Comparison of ENCODE assay signal across 8 cellular contexts in the genomic region with DNA sequence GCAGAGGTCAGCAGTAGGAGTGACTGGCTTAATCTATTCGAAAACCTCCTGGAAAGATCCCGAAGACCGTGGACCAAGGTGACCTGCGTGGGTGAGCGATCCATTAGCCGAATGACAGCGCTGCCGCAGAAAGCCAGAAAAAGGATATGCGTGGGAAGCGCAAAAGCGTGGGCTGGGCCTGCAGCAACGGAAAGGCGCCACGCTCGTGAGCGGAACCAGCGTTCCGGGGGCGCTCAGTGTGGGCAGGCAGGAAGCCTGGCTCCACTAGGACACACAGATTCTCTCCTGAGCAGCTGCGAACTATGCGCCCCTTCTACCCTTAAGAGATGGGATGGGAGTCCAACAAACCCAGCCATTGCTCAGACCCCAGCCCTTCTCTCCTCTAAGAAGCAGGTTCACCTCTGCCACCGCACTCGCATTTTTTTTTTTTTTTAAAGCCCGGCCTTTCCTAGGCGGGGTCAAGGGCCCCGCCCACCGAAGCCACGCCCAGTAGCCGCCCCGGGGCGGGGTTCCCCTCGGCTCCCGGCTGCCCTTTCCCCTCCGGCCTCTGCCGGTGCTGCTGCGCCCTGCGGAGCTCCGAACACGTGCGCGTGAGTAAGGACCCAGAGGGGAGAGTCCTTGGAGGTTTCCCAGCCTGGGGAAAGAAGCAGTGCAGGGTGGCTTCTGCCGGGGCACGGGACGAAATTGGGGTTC. TPM values are rescaled to one million over a fixed set of nuclear protein-coding genes. Genes with fewer than 3 reads are reported as not detected.
DNase-seq lines count a peak whose midpoint lies in the region; ATAC-seq, FAIRE-seq and TF ChIP-seq lines count a peak whose summit lies in the region.

No MANE protein-coding gene starts in this region.

- H3K4me2 ChIP-seq in H1 (ENCODE audit: insufficient read depth in 1 of 2, low read depth in 2 of 2, low read length in 2 of 2): peak overlapping the region; percentile 77 to 96

- peak overlapping the region; percentile 88; the same call in 1 of the 2 replicates for H4K8ac ChIP-seq in H1 (ENCODE audit: extremely low read depth, insufficient read depth, low read length)

- WGBS in H1 (ENCODE audit: extremely low coverage in 1 of 2, insufficient coverage in 1 of 2, insufficient read length in 1 of 2, insufficient replicate concordance in 2 of 2, low coverage in 1 of 2, low lambda C conversion rate in 2 of 2, missing lambda C conversion rate in 1 of 2), 2 experiments: 6% methylated on average over 32 of the region's 44 CpGs; no CpG with 5 or more reads in 1 of the 2 experiments
- 4 to 5% methylated on average over 30 to 41 of the region's 44 CpGs for WGBS in mesodermal cell (ENCODE audit: insufficient coverage in 2 of 2), 2 experiments

- H3K9me3 Mint-ChIP-seq in CD8-positive, alpha-beta T cell: no peaks in the 10 kb centered on the region

- H2AFZ ChIP-seq in H1 (ENCODE audit: low read length): peak overlapping the region; percentile 51; the same call in 1 of the 2 replicates

- POLR2A ChIA-PET in CD8-positive, alpha-beta T cell (lab: Charles Lee): interaction anchor here (0.5 to 3.8 kb wide), 5 partner anchors 20 to 508 kb away, joined by 3 to 39 read pairs (median 5); partner anchors contain the start of genes MATR3 and PAIP2
- POLR2A ChIA-PET in H1 (lab: Charles Lee; ENCODE audit: partially characterized antibody): interaction anchor here (0.6 to 51.1 kb wide), 19 partner anchors 8 to 902 kb away, joined by 3 to 1766 read pairs (median 4); partner anchors contain the start of genes HSPA9, MATR3 and PAIP2

- peak overlapping the region; percentile 93 for H4K5ac ChIP-seq in H1 (ENCODE audit: insufficient read length, low read depth, low read length)

- peak; percentile 90 to 95 for TF ChIP-seq POLR2A in H1 (IDR thresholded peaks at IDR 0.05; ENCODE audit: control extremely low read depth in 1 of 2, low read depth in 2 of 2, low read length in 2 of 2)

- peak; percentile 90 for ATAC-seq in CD8-positive, alpha-beta T cell
- ATAC-seq in HG03442 (IDR thresholded peaks at IDR 0.05; ENCODE audit: unreplicated experiment): peak; percentile 74

- H3K27me3 ChIP-seq in CD8-positive, alpha-beta T cell (ENCODE audit: insufficient read depth, low read length): no peaks in the 10 kb centered on the region
- H3K27me3 ChIP-seq in H1 (replicated peaks in 1 of 4; ENCODE audit: control insufficient read depth in 3 of 4, extremely low read depth in 1 of 4, insufficient read depth in 3 of 4, low read length in 3 of 4): no peaks in the 10 kb centered on the region

- no peak overlapping the region; the same call in 1 of the 2 replicates for H2BK12ac ChIP-seq in H1 (ENCODE audit: low read depth, low read length)

- H3K23ac ChIP-seq in H1 (ENCODE audit: insufficient read length): no peak overlapping the region

- peak in 1 of 2 experiments; percentile 2; a peak in 1 of 4 replicates for TF ChIP-seq RAD21 in H1 (IDR thresholded peaks at IDR 0.05 in 1 of 2, conservative IDR thresholded peaks at IDR 0.05 in 1 of 2; ENCODE audit: low read depth in 2 of 2, low read length in 2 of 2)

- H2BK15ac ChIP-seq in H1 (ENCODE audit: low read length): 0 out of 2 replicates have a peak overlapping the region, but pooled peaks have one; percentile 46

- peak overlapping the region; percentile 89 for H2BK5ac ChIP-seq in H1 (ENCODE audit: low read depth, low read length)

- peak overlapping the region; percentile 72 for H3K27ac Mint-ChIP-seq in CD8-positive, alpha-beta T cell

- H3K27me3 Mint-ChIP-seq in CD8-positive, alpha-beta T cell (ENCODE audit: low read depth): no peaks in the 10 kb centered on the region

- no peaks in the 10 kb centered on the region for H3K79me1 ChIP-seq in H1 (ENCODE audit: low read depth, low read length)

- H3K4me1 ChIP-seq in CD8-positive, alpha-beta T cell (ENCODE audit: insufficient read depth, low read length): peaks cover 36% of the 10 kb centered on the region
- peaks cover 14 to 27% (median 22%) of the 10 kb centered on the region in 4 experiments for H3K4me1 ChIP-seq in H1 (replicated peaks in 1 of 4; ENCODE audit: control insufficient read depth in 3 of 4, insufficient read depth in 4 of 4, low read length in 3 of 4)
- H3K4me1 ChIP-seq in mesodermal cell (ENCODE audit: control insufficient read depth, insufficient read depth, low read length, poor library complexity, severe bottlenecking): peaks cover 25% of the 10 kb centered on the region

- H4K20me1 ChIP-seq in H1 (replicated peaks in 1 of 2; ENCODE audit: control insufficient read depth in 1 of 2, insufficient read depth in 2 of 2, low read length in 2 of 2): peaks cover 3 to 10% of the 10 kb centered on the region in 2 experiments

- H3K56ac ChIP-seq in H1 (replicated peaks; ENCODE audit: insufficient read length, low read depth, low read length): peak overlapping the region; percentile 94

- H3K27ac ChIP-seq in CD8-positive, alpha-beta T cell (ENCODE audit: low read depth, low read length): peak overlapping the region; percentile 57
- H3K27ac ChIP-seq in H1 (ENCODE audit: low read depth, low read length): peak overlapping the region; percentile 92
- peak overlapping the region; percentile 86 for H3K27ac ChIP-seq in mesodermal cell (ENCODE audit: low read depth, low read length, severe bottlenecking)

- peaks cover 50% of the 10 kb centered on the region for H3K4me1 Mint-ChIP-seq in CD8-positive, alpha-beta T cell (ENCODE audit: low read depth)

- 0 out of 2 replicates have a peak overlapping the region, but pooled peaks have one; percentile 91 for H2AK5ac ChIP-seq in H1 (ENCODE audit: low read depth, low read length)

- peak overlapping the region; percentile 98 for H3K18ac ChIP-seq in H1 (ENCODE audit: extremely low read depth, low read length)

- TF ChIP-seq CTCF in CD8-positive, alpha-beta T cell (IDR thresholded peaks at IDR 0.05): no peak
- TF ChIP-seq CTCF in H1 (IDR thresholded peaks at IDR 0.05; ENCODE audit: control extremely low read depth in 1 of 3, insufficient read depth in 1 of 3, low read depth in 1 of 3, low read length in 3 of 3): no peak

- intact Hi-C loops in CD8-positive, alpha-beta T cell (cut with DNase I, micrococcal nuclease): loop anchor here (1.0 to 10.0 kb wide), 7 partner anchors 20 to 941 kb away; partner anchors contain the start of genes MATR3 (in 2 of the 2), SIL1 (in 2 of the 2), CDC25C (in 1 of the 2) and PAIP2 (in 1 of the 2)

- H3K36me3 ChIP-seq in CD8-positive, alpha-beta T cell (ENCODE audit: insufficient read depth, low read length): no peaks in the 10 kb centered on the region
- H3K36me3 ChIP-seq in H1 (ENCODE audit: control insufficient read depth in 2 of 4, insufficient read depth in 4 of 4, low read length in 3 of 4) (peaks cover 14 to 42% (median 31%) of the 10 kb centered on the region in 4 experiments), mesodermal cell (ENCODE audit: control insufficient read depth, insufficient read depth, low read length) (peaks cover 33% of the 10 kb centered on the region)

- H3K4me3 ChIP-seq in CD8-positive, alpha-beta T cell (ENCODE audit: low read depth, low read length): peak overlapping the region; percentile 86
- H3K4me3 ChIP-seq in H1 (ENCODE audit: extremely low read depth in 1 of 4, insufficient read depth in 2 of 4, low read depth in 3 of 4, low read length in 4 of 4): peak overlapping the region; percentile 90 to 100 (median 95)
- peak overlapping the region; percentile 71 for H3K4me3 ChIP-seq in mesodermal cell (ENCODE audit: extremely low read depth, insufficient read depth, low read length, poor library complexity, severe bottlenecking)

- H3K9ac ChIP-seq in H1 (replicated peaks in 1 of 4; ENCODE audit: extremely low read depth in 1 of 4, low read depth in 3 of 4, low read length in 3 of 4): peak overlapping the region; percentile 93 to 97 (median 96)

- peak overlapping the region; percentile 97 for H4K91ac ChIP-seq in H1 (replicated peaks; ENCODE audit: insufficient read length, low read length)

- peak overlapping the region; percentile 25 for H3K14ac ChIP-seq in H1 (ENCODE audit: insufficient read length)

- FAIRE-seq in H1 (lab: Jason Lieb, UNC): no peak

- no peaks in the 10 kb centered on the region for H3K9me3 ChIP-seq in CD8-positive, alpha-beta T cell (ENCODE audit: low read length)
- H3K9me3 ChIP-seq in H1 (ENCODE audit: insufficient read depth in 2 of 2, low read depth in 1 of 2, low read length in 1 of 2) (no peaks in the 10 kb centered on the region), mesodermal cell (ENCODE audit: control insufficient read depth, low read length) (no peaks in the 10 kb centered on the region)

- peaks cover 12% of the 10 kb centered on the region for H3K23me2 ChIP-seq in H1 (ENCODE audit: low read depth, low read length)

- H3K4ac ChIP-seq in H1 (replicated peaks; ENCODE audit: insufficient read length, low read depth, low read length): peak overlapping the region; percentile 96

- CTCF ChIA-PET in CD8-positive, alpha-beta T cell (lab: Charles Lee): interaction anchor here (1.0 to 1.1 kb wide), 2 partner anchors 18 to 20 kb away, joined by 3 to 4 read pairs; partner anchors contain the start of gene MATR3
- CTCF ChIA-PET in H1 (lab: Charles Lee; ENCODE audit: partially characterized antibody): interaction anchor here (1.0 to 2.4 kb wide), 4 partner anchors 20 to 458 kb away, joined by 3 to 10 read pairs (median 3); partner anchors contain the start of gene MATR3

- peaks cover 11% of the 10 kb centered on the region for H3K36me3 Mint-ChIP-seq in CD8-positive, alpha-beta T cell

- H3K4me3 Mint-ChIP-seq in CD8-positive, alpha-beta T cell: peak overlapping the region; percentile 88

- H2BK120ac ChIP-seq in H1 (replicated peaks; ENCODE audit: low read depth, low read length): no peak overlapping the region

- H2BK20ac ChIP-seq in H1 (ENCODE audit: low read length): no peak overlapping the region

- peaks cover 4 to 46% of the 10 kb centered on the region in 2 experiments; a peak in 2 of 4 replicates for H3K79me2 ChIP-seq in H1 (ENCODE audit: control insufficient read depth in 1 of 2, insufficient read depth in 2 of 2, low read length in 2 of 2)

- DNase-seq in CD8-positive, alpha-beta T cell: peak; percentile 73 to 91 (median 79)
- peak; percentile 69 for DNase-seq in GM19240 (ENCODE audit: insufficient read length, low spot score)
- peak; percentile 57 for DNase-seq in NCI-H82 treated with DMSO at 0.1 percent for 48 hours (lab: John Stamatoyannopoulos, UW; ENCODE audit: unreplicated experiment)
- peak; percentile 67 to 75 for DNase-seq in activated CD8-positive, alpha-beta memory T cell treated with anti-CD3 and anti-CD28 coated beads for 4 hours (ENCODE audit: low read depth in 2 of 2)
- DNase-seq in H1 (ENCODE audit: low read depth in 1 of 2, low spot score in 2 of 2): peak; percentile 82 to 97
- DNase-seq in stimulated activated CD8-positive, alpha-beta memory T cell treated with anti-CD3 and anti-CD28 coated beads, Interleukin-15, amount 100 ng/mL, for 24 hours (ENCODE audit: low read depth): peak; percentile 85

- 0 out of 3 replicates have a peak, but pooled peaks of 1 of the 2 experiments have one; percentile 5 for TF ChIP-seq EP300 in H1 (IDR thresholded peaks at IDR 0.05; ENCODE audit: borderline replicate concordance in 1 of 2, low read depth in 2 of 2, low read length in 2 of 2)

RNA-seq across cellular contexts. Expression of gene MATR3, which starts 19.8 kb away (rescaled TPM):
- total RNA-seq in CD8-positive, alpha-beta T cell: 100 to 1,000 TPM; 420 to 430 TPM
- 378 and 389 TPM in 2 replicates for total RNA-seq in H1 (2021; fragmentation: NEBNext Ultra II Directional; extraction: Animal tissue kit (Norgen Biotek cat#: 25700))
- polyA plus RNA-seq in H1 (2011; rRNA removed): 90.6 and 116 TPM in 2 replicates
- polyA plus RNA-seq in H1 (2011; cell fraction: cytosol; rRNA removed): 114 TPM
- polyA plus RNA-seq in H1 (2011; cell fraction: nucleus; rRNA removed): 147 TPM
- 195 to 447 TPM (median 235 TPM) in 4 replicates for polyA plus RNA-seq in H1 (2012, experiment 1 of 2)
- 18.5 TPM for polyA plus RNA-seq in H1 (2012, experiment 2 of 2)
- polyA plus RNA-seq in H1 (2013, experiment 1 of 2): 192 TPM
- polyA plus RNA-seq in H1 (2013, experiment 2 of 2): 184 TPM
- polyA minus RNA-seq in H1 (2011; rRNA and poly(A)+ RNA removed): 458 and 712 TPM in 2 replicates
- 183 TPM for polyA minus RNA-seq in H1 (2011; cell fraction: cytosol; rRNA and poly(A)+ RNA removed)
- polyA minus RNA-seq in H1 (2011; cell fraction: nucleus; rRNA and poly(A)+ RNA removed): 431 TPM
- 299 TPM for polyA plus RNA-seq in mesodermal cell (2013, experiment 1 of 2)
- 346 TPM for polyA plus RNA-seq in mesodermal cell (2013, experiment 2 of 2)

Comparison
In these comparisons a context has a peak if more than half of its experiments do, and no peak if none do; other contexts are left out.
1. Peak in every context shown above with its lines: DNase-seq, ATAC-seq, H3K4me3 ChIP-seq and H3K27ac ChIP-seq.